Comparison of ENCODE assay signal across 21 cellular contexts in genomic region chr20:12345978-12346377, GRCh38.
"Had no signal": no experiment of that assay in that cellular context is flagged by ENCODE, and none has a peak within 500 bp of the region (broad histone marks: within the 10 kb centered on the region; RNA-seq: fewer than 3 reads in every experiment).

No MANE protein-coding gene starts in this region.

- H3K4me3 ChIP-seq: Peyer's patch, SJCRH30 had no signal

- H3K27ac ChIP-seq: Peyer's patch, SJCRH30 had no signal

- DNase-seq: Karpas-422, KG1, MM.1S, NCI-H1092 treated with DMSO at 0.1 percent for 48 hours, NCI-H1436, NCI-H187, NCI-H2029, NCI-H2081 treated with DMSO at 0.1 percent for 48 hours, NCI-H2171, NCI-H226, NCI-H446, NCI-H510A, NCI-H524 treated with DMSO at 0.1 percent for 48 hours, NCI-H69, NCI-H774, Peyer's patch, SHP77 treated with DMSO at 0.1 percent for 48 hours, SJCRH30, T-helper 1 cell had no signal

- H3K36me3 ChIP-seq: Peyer's patch, SJCRH30 had no signal

- H3K4me1 ChIP-seq: Peyer's patch, SJCRH30 had no signal

- H3K27me3 ChIP-seq: Peyer's patch, SJCRH30 had no signal

- ATAC-seq: Right ventricle myocardium inferior, SK-N-SH treated with all-trans-retinoic acid at 6 μM for 48 hours had no signal

- H3K9me3 ChIP-seq: Peyer's patch, SJCRH30 had no signal
